2 cellular contexts compared by ENCODE assay signal in genomic region chr5:139369181-139369580, GRCh38.
TF ChIP-seq lines count a peak whose summit lies in the region.

No MANE protein-coding gene starts in this region.

TF ChIP-seq in HEK293, 187 proteins besides CTCF, POLR2A, EP300 and RAD21:
- TF ChIP-seq SP2 (tag by site-specific recombination; IDR thresholded peaks at IDR 0.05) (0 out of 2 replicates have a peak, but pooled peaks have one; percentile 6), ZBTB20 (tag by site-specific recombination; IDR thresholded peaks at IDR 0.05) (no peak), KLF1 (tag by site-specific recombination; IDR thresholded peaks at IDR 0.05) (no peak), ZNF629 (tag by site-specific recombination; IDR thresholded peaks at IDR 0.05) (peak; percentile 71), ZEB2 (tag by site-specific recombination; IDR thresholded peaks at IDR 0.05) (peak; percentile 28; the same call in 1 of the 2 replicates), KLF8 (tag by site-specific recombination; IDR thresholded peaks at IDR 0.05) (0 out of 2 replicates have a peak, but pooled peaks have one; percentile 25), ZNF600 (tag by site-specific recombination; IDR thresholded peaks at IDR 0.05) (peak; percentile 59; the same call in 1 of the 2 replicates), ZNF366 (tag by site-specific recombination; conservative IDR thresholded peaks at IDR 0.05) (peak; percentile 38; the same call in 1 of the 2 replicates)

TF ChIP-seq in GM12878, 131 proteins besides CTCF, POLR2A, EP300 and RAD21:
- no peak for TF ChIP-seq NRF1 (conservative IDR thresholded peaks at IDR 0.05; ENCODE audit: low read depth, low read length)
- TF ChIP-seq MLLT1 (IDR thresholded peaks at IDR 0.05), result no peak
- no peak for TF ChIP-seq ZNF592 (IDR thresholded peaks at IDR 0.05)
- no peak for TF ChIP-seq LARP7 (IDR thresholded peaks at IDR 0.05)
- no peak for TF ChIP-seq BMI1 (IDR thresholded peaks at IDR 0.05; ENCODE audit: borderline replicate concordance)
- TF ChIP-seq ELK1 (IDR thresholded peaks at IDR 0.05; ENCODE audit: low read depth, low read length), result no peak
- TF ChIP-seq SREBF1 (IDR thresholded peaks at IDR 0.05; ENCODE audit: low read length), result no peak
TF ChIP-seq in GM12878: peak in this region for 0.
